ENCODE assay signal across 30 cellular contexts in the genomic region with DNA sequence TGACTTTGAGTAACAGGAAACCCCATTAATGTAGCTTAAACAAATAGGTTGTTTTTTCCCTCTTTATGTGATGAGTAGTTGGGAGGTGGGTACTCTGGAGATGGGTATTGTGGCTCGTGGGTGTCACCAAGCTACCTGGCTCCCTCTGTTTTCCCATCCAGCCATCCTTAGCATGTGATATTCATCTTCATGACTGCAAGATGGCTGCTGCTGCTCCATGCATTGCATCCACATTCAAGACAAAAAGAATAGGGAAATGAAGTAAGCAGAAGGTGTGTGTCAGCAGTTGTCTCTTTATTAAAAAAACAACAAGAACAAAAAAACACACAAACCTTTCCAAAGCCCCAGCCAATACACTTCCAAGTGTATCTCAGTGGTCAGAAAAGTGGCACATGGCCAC.
"Had no signal": no experiment of that assay in that cellular context is flagged by ENCODE, and none has a peak within 500 bp of the region (broad histone marks: within the 10 kb centered on the region; RNA-seq: fewer than 3 reads in every experiment).

No MANE protein-coding gene starts in this region.

- H3K27me3 Mint-ChIP-seq: dendritic cell treated with granulocyte-macrophage colony-stimulating factor and Interleukin-4, amounts not matched to agents 40 ng/mL and 50 ng/mL, for 4 days; effector memory CD8-positive, alpha-beta T cell had no signal

- H3K27me3 ChIP-seq: colonic mucosa, esophagus squamous epithelium, gastrocnemius medialis, heart left ventricle, hepatocyte had no signal

- H3K9me3 ChIP-seq: colonic mucosa, esophagus squamous epithelium, gastrocnemius medialis, heart left ventricle, lower lobe of right lung, mucosa of descending colon had no signal

- H3K9me3 Mint-ChIP-seq: dendritic cell treated with granulocyte-macrophage colony-stimulating factor and Interleukin-4, amounts not matched to agents 40 ng/mL and 50 ng/mL, for 4 days; effector memory CD8-positive, alpha-beta T cell; endodermal cell; immature natural killer cell; mesothelial cell of epicardium; naive B cell; naive thymus-derived CD8-positive, alpha-beta T cell had no signal

- H3K27ac ChIP-seq: colonic mucosa, epithelial cell of prostate, esophagus squamous epithelium, gastrocnemius medialis, heart left ventricle, hepatocyte, lower lobe of right lung had no signal

- DNase-seq: colonic mucosa; cortex of kidney; effector CD8-positive, alpha-beta T cell; effector memory CD8-positive, alpha-beta T cell; endodermal cell; erythroblast; esophagus squamous epithelium; foreskin fibroblast; foreskin melanocyte; gastrocnemius medialis; heart left ventricle; hypothalamus; immature natural killer cell; islet precursor cell; kidney; kidney glomerular epithelial cell; left colon; left ventricle myocardium superior; lower lobe of right lung; mesenchymal stem cell; mucosa of descending colon; naive B cell; naive thymus-derived CD8-positive, alpha-beta T cell had no signal

- ATAC-seq: effector memory CD8-positive, alpha-beta T cell; esophagus mucosa; gastrocnemius medialis; heart left ventricle; left colon; left lobe of liver; left ventricle myocardium superior; lower lobe of right lung; mucosa of descending colon; naive thymus-derived CD8-positive, alpha-beta T cell had no signal

- H3K27ac Mint-ChIP-seq: dendritic cell treated with granulocyte-macrophage colony-stimulating factor and Interleukin-4, amounts not matched to agents 40 ng/mL and 50 ng/mL, for 4 days; effector memory CD8-positive, alpha-beta T cell; endodermal cell; immature natural killer cell; mesothelial cell of epicardium; naive B cell; naive thymus-derived CD8-positive, alpha-beta T cell had no signal

- H3K4me3 ChIP-seq: colonic mucosa, esophagus squamous epithelium, gastrocnemius medialis, heart left ventricle, hepatocyte, lower lobe of right lung, mucosa of descending colon had no signal

- H3K4me3 Mint-ChIP-seq: dendritic cell treated with granulocyte-macrophage colony-stimulating factor and Interleukin-4, amounts not matched to agents 40 ng/mL and 50 ng/mL, for 4 days; effector memory CD8-positive, alpha-beta T cell; endodermal cell; immature natural killer cell; mesothelial cell of epicardium; naive B cell; naive thymus-derived CD8-positive, alpha-beta T cell had no signal

- H3K4me2 ChIP-seq: hepatocyte had no signal

- H2AFZ ChIP-seq: hepatocyte had no signal

- H3K4me1 Mint-ChIP-seq: endodermal cell; immature natural killer cell; mesothelial cell of epicardium; naive B cell; naive thymus-derived CD8-positive, alpha-beta T cell had no signal

- H3K36me3 ChIP-seq: colonic mucosa, esophagus squamous epithelium, gastrocnemius medialis, heart left ventricle, lower lobe of right lung had no signal

- H3K79me2 ChIP-seq: hepatocyte had no signal

- H3K4me1 ChIP-seq: colonic mucosa, esophagus squamous epithelium, gastrocnemius medialis, lower lobe of right lung had no signal

- FAIRE-seq: endometrium, kidney had no signal

- H3K36me3 Mint-ChIP-seq: immature natural killer cell; mesothelial cell of epicardium; naive B cell; naive thymus-derived CD8-positive, alpha-beta T cell had no signal
